In genomic region chr17:21493993-21494392, GRCh38 we compare ENCODE assay signal across 33 cellular contexts.
"Had no signal": no experiment of that assay in that cellular context is flagged by ENCODE, and none has a peak within 500 bp of the region (broad histone marks: within the 10 kb centered on the region; RNA-seq: fewer than 3 reads in every experiment).

No MANE protein-coding gene starts in this region.

- DNase-seq: activated B cell treated with CpG ODN at 0.5 μM for 24 hours; activated CD4-positive, alpha-beta memory T cell treated with anti-CD3 and anti-CD28 coated beads for 36 hours; activated CD4-positive, alpha-beta T cell treated with anti-CD3 and anti-CD28 coated beads for 4 hours; activated CD4-positive, alpha-beta T cell treated with anti-CD3 and anti-CD28 coated beads, Interleukin-2, amount 10 ng/mL, durations not matched to agents 24 days and 14 days; activated CD4-positive, alpha-beta T cell treated with anti-CD3 and anti-CD28 coated beads, Interleukin-2, amount 50 U/mL, for 1 hour; activated CD4-positive, alpha-beta T cell treated with anti-CD3 and anti-CD28 coated beads, Interleukin-2, amount 50 U/mL, for 4 hours; activated CD4-positive, CD25-positive, alpha-beta regulatory T cell treated with anti-CD3 and anti-CD28 coated beads, Interleukin-2, amount 50 U/mL, for 72 hours; activated CD8-positive, alpha-beta memory T cell treated with anti-CD3 and anti-CD28 coated beads, Interleukin-2, amount 50 U/mL, for 4 hours; activated CD8-positive, alpha-beta T cell treated with anti-CD3 and anti-CD28 coated beads for 36 hours; activated effector memory CD4-positive, alpha-beta T cell treated with anti-CD3 and anti-CD28 coated beads, Interleukin-2, amount 50 U/mL, for 16 hours; activated gamma-delta T cell treated with Interleukin-2 at 50 U/mL for 16 hours; activated naive CD4-positive, alpha-beta T cell; activated naive CD4-positive, alpha-beta T cell treated with anti-CD3 and anti-CD28 coated beads for 36 hours; activated naive CD4-positive, alpha-beta T cell treated with anti-CD3 and anti-CD28 coated beads, Interleukin-2, amount 50 U/mL, for 16 hours; activated naive CD8-positive, alpha-beta T cell treated with anti-CD3 and anti-CD28 coated beads for 36 hours; activated T-cell treated with anti-CD3 and anti-CD28 coated beads for 4 hours; activated T-cell treated with anti-CD3 and anti-CD28 coated beads, Interleukin-2, amount 50 U/mL, for 1 hour; activated T-cell treated with anti-CD3 and anti-CD28 coated beads, Interleukin-2, amount 50 U/mL, for 4 hours; activated T-cell treated with anti-CD3 and anti-CD28 coated beads, Interleukin-2, amount 50 U/mL, for 72 hours; adrenal gland; amniotic stem cell; aorta; body of pancreas; brain microvascular endothelial cell; central memory CD4-positive, alpha-beta T cell; T-helper 2 cell; T-helper 9 cell had no signal

- FAIRE-seq: astrocyte, TTC549 had no signal

- H3K9me3 ChIP-seq: adrenal gland, body of pancreas, breast epithelium had no signal

- H3K27me3 ChIP-seq: adrenal gland, body of pancreas, brain microvascular endothelial cell had no signal

- H3K4me3 ChIP-seq: adrenal gland, body of pancreas, breast epithelium had no signal

- H3K36me3 ChIP-seq: adrenal gland, brain microvascular endothelial cell, breast epithelium had no signal

- H3K4me1 ChIP-seq: adrenal gland, body of pancreas, breast epithelium had no signal

- H3K27ac ChIP-seq: adrenal gland, body of pancreas, brain microvascular endothelial cell, breast epithelium, VCaP had no signal

- ATAC-seq: activated CD8-positive, alpha-beta T cell treated with anti-CD3 and anti-CD28 coated beads for 36 hours; activated naive CD4-positive, alpha-beta T cell treated with anti-CD3 and anti-CD28 coated beads, Interleukin-2, amount 50 U/mL, for 72 hours; activated T-cell treated with anti-CD3 and anti-CD28 coated beads, Interleukin-2, amount 50 U/mL, for 4 hours; activated T-cell treated with anti-CD3 and anti-CD28 coated beads, Interleukin-2, amount 50 U/mL, for 72 hours; activated T-helper 17 cell treated with anti-CD3 and anti-CD28 coated beads, Interleukin-2, amount 50 U/mL, for 72 hours; body of pancreas had no signal
